ENCODE assay signal across 14 cellular contexts in the genomic region with DNA sequence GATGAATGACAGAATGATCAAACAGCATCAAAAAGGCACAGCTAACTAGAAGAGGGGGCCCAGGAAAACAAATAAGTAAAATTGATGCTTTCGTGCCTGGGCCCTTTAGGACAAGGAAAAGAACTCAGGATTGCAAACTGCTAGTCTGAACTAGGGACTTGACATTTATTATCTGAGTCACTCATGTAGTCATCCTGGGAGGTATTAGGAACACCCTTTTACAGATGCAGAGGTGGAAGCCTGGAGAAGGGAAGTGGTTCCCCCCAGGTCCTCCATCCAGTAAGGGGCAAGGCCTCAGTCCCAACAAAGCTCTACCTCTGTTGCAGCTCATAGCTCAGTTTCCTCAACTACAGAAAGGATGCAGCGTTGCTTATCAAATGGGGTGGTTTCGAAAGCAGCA.
DNase-seq lines count a peak whose midpoint lies in the region; TF ChIP-seq lines count a peak whose summit lies in the region.
"Had no signal": no experiment of that assay in that cellular context is flagged by ENCODE, and none has a peak within 500 bp of the region (broad histone marks: within the 10 kb centered on the region; RNA-seq: fewer than 3 reads in every experiment).

No MANE protein-coding gene starts in this region.

- H2AFZ ChIP-seq in osteoblast (ENCODE audit: low read length) = peak overlapping the region; percentile 52

- H3K27ac ChIP-seq in RWPE1 (no peak overlapping the region), osteoblast (ENCODE audit: low read depth, low read length) (peak overlapping the region; percentile 35)

- H3K4me3 ChIP-seq in foreskin fibroblast (ENCODE audit: low read depth in 1 of 2, low read length in 2 of 2) (no peak overlapping the region), osteoblast (ENCODE audit: insufficient read depth, low read length) (no peak overlapping the region)
- H3K4me3 ChIP-seq: right lobe of liver had no signal

- no peaks in the 10 kb centered on the region for H3K79me2 ChIP-seq in osteoblast (ENCODE audit: insufficient read depth, low read length)

- no peak for TF ChIP-seq CTCF in RWPE1 (conservative IDR thresholded peaks at IDR 0.05; ENCODE audit: low read depth)
- no peak for TF ChIP-seq CTCF in foreskin fibroblast (IDR thresholded peaks at IDR 0.05; ENCODE audit: low read depth, low read length)
- no peak for TF ChIP-seq CTCF in osteoblast (IDR thresholded peaks at IDR 0.05; ENCODE audit: extremely low read depth, low read depth, low read length)
- no peak for TF ChIP-seq CTCF in GM13976 (IDR thresholded peaks at IDR 0.05; ENCODE audit: borderline replicate concordance, control extremely low read depth, extremely low read depth, insufficient read depth, missing control alignments)

- no peak overlapping the region for H3K4me2 ChIP-seq in osteoblast (ENCODE audit: insufficient read depth, low read length)

- CTCF ChIA-PET in RWPE1 (lab: Yijun Ruan, JAX) = no interaction called here

- H3K9me3 ChIP-seq in osteoblast (ENCODE audit: low read depth, low read length) = no peaks in the 10 kb centered on the region
- H3K9me3 ChIP-seq: right lobe of liver had no signal

- DNase-seq in GM03348 (ENCODE audit: low spot score) = peak; percentile 48
- DNase-seq in RWPE1 (ENCODE audit: low spot score) = peak; percentile 36
- peak; percentile 59 to 70 for DNase-seq in foreskin fibroblast
- no peak for DNase-seq in osteoblast (ENCODE audit: insufficient read length, low spot score, missing footprints)
- DNase-seq in activated CD4-positive, alpha-beta T cell treated with anti-CD3 and anti-CD28 coated beads, Interleukin-2, amount 50 U/mL, for 48 hours = no peak
- DNase-seq in GM13976 (ENCODE audit: low spot score) = no peak
- no peak for DNase-seq in activated naive CD4-positive, alpha-beta T cell (lab: John Stamatoyannopoulos, UW)
- DNase-seq in NCI-H2029 (lab: John Stamatoyannopoulos, UW) = no peak
- DNase-seq: activated T-cell treated with anti-CD3 and anti-CD28 coated beads for 4 hours; H9; naive thymus-derived CD4-positive, alpha-beta T cell; right lobe of liver; stimulated activated naive CD4-positive, alpha-beta T cell treated with Interleukin-2 at 50 U/mL for 16 hours; SW 1271 had no signal

- H3K36me3 ChIP-seq in osteoblast (ENCODE audit: insufficient read depth, low read length) = no peaks in the 10 kb centered on the region
- H3K36me3 ChIP-seq: right lobe of liver had no signal

- H3K27me3 ChIP-seq in osteoblast (ENCODE audit: insufficient read depth, low read length) = no peaks in the 10 kb centered on the region
- H3K27me3 ChIP-seq: right lobe of liver had no signal

- in situ Hi-C loops in GM13976 (cut with MboI; ENCODE audit: low sequenced_read_pairs, unreplicated experiment) = no loop called here

- peaks cover 14% of the 10 kb centered on the region for H3K4me1 ChIP-seq in osteoblast (ENCODE audit: insufficient read depth, low read length)

- POLR2A ChIA-PET in RWPE1 (lab: Yijun Ruan, JAX; ENCODE audit: low non-redundant PET) = no interaction called here

- H4K20me1 ChIP-seq in osteoblast (ENCODE audit: insufficient read depth, low read length) = no peaks in the 10 kb centered on the region

Comparison
In these comparisons a context has a peak if more than half of its experiments do, and no peak if none do; other contexts are left out.
1. DNase-seq: peak in GM03348 (single experiment), RWPE1 (single experiment) and foreskin fibroblast (2 of 2); none in osteoblast (single experiment), activated CD4-positive, alpha-beta T cell treated with anti-CD3 and anti-CD28 coated beads, Interleukin-2, amount 50 U/mL, for 48 hours (0 of 2), GM13976 (single experiment), activated naive CD4-positive, alpha-beta T cell (0 of 4) and NCI-H2029 (single experiment).